28 cellular contexts compared by ENCODE assay signal in the genomic region with DNA sequence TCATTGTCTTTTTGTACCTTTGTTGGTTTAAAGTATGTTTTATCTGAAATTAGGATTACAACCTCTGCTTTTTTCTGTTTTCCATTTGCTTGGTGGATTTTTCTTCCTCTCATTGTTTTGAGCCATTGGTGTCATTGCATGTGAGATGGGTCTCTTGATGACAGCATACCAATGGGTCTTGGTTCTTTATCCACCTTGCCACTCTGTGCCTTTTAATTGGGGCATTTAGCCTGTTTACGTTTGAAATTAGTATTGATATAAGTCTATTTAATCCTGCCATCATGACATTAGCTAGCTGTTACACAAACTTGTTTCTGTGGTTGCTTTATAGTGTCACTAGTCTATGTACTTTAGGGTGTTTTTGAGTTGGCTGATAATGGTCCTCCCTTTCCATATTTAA.
"Had no signal": no experiment of that assay in that cellular context is flagged by ENCODE, and none has a peak within 500 bp of the region (broad histone marks: within the 10 kb centered on the region; RNA-seq: fewer than 3 reads in every experiment).

No MANE protein-coding gene starts in this region.

- H3K27me3 ChIP-seq: suprapubic skin, testis, thyroid gland, transverse colon, upper lobe of left lung, upper lobe of right lung, uterus, vagina had no signal

- H3K36me3 Mint-ChIP-seq: stimulated activated effector memory CD8-positive, alpha-beta T cell treated with anti-CD3 and anti-CD28 coated beads, Interleukin-12 subunit alpha, Interleukin-12 subunit beta, amount 100 ng/mL, for 72 hours; stimulated activated memory B cell treated with anti-CD40 and anti-IgM and Interleukin-4, amounts not matched to agents 10 μg/mL and 1 μg/mL and 100 μg/mL, for 72 hours; stimulated activated naive B cell treated with anti-CD40 and anti-IgM and Interleukin-4, amounts not matched to agents 10 μg/mL and 1 μg/mL and 100 μg/mL, for 72 hours had no signal

- H3K4me1 Mint-ChIP-seq: stimulated activated effector memory CD8-positive, alpha-beta T cell treated with anti-CD3 and anti-CD28 coated beads, Interleukin-12 subunit alpha, Interleukin-12 subunit beta, amount 100 ng/mL, for 72 hours; stimulated activated memory B cell treated with anti-CD40 and anti-IgM and Interleukin-4, amounts not matched to agents 10 μg/mL and 1 μg/mL and 100 μg/mL, for 72 hours; stimulated activated naive B cell treated with anti-CD40 and anti-IgM and Interleukin-4, amounts not matched to agents 10 μg/mL and 1 μg/mL and 100 μg/mL, for 72 hours; stimulated activated naive CD8-positive, alpha-beta T cell treated with anti-CD3 and anti-CD28 coated beads, Interleukin-15, amount 100 ng/mL, for 72 hours had no signal

- H3K27me3 Mint-ChIP-seq: stimulated activated memory B cell treated with anti-CD40 and anti-IgM and Interleukin-4, amounts not matched to agents 10 μg/mL and 1 μg/mL and 100 μg/mL, for 72 hours; stimulated activated naive B cell treated with anti-CD40 and anti-IgM and Interleukin-4, amounts not matched to agents 10 μg/mL and 1 μg/mL and 100 μg/mL, for 72 hours; stimulated activated naive CD8-positive, alpha-beta T cell treated with anti-CD3 and anti-CD28 coated beads, Interleukin-15, amount 100 ng/mL, for 72 hours; stimulated activated naive CD8-positive, alpha-beta T cell treated with anti-CD3 and anti-CD28 coated beads, Interleukin-15, Interleukin-2, amounts not matched to agents 100 ng/mL and 50 ng/mL, for 24 hours; type B pancreatic cell had no signal

- H3K9me3 ChIP-seq: suprapubic skin, testis, thoracic aorta, thyroid gland, transverse colon, upper lobe of right lung, uterus had no signal

- ATAC-seq: stimulated activated effector memory CD8-positive, alpha-beta T cell treated with anti-CD3 and anti-CD28 coated beads, Interleukin-12 subunit alpha, Interleukin-12 subunit beta, amount 100 ng/mL, for 72 hours; stimulated activated memory B cell treated with anti-CD40 and anti-IgM and Interleukin-4, amounts not matched to agents 10 μg/mL and 1 μg/mL and 100 μg/mL, for 72 hours; stimulated activated naive B cell treated with anti-CD40 and anti-IgM and Interleukin-4, amounts not matched to agents 10 μg/mL and 1 μg/mL and 100 μg/mL, for 72 hours; stimulated activated naive CD8-positive, alpha-beta T cell treated with anti-CD3 and anti-CD28 coated beads, Interleukin-15, amount 100 ng/mL, for 72 hours; stimulated activated naive CD8-positive, alpha-beta T cell treated with anti-CD3 and anti-CD28 coated beads, Interleukin-15, Interleukin-2, amounts not matched to agents 100 U/mL and 50 U/mL, for 24 hours; upper lobe of right lung had no signal

- H3K27ac Mint-ChIP-seq: stimulated activated effector memory CD8-positive, alpha-beta T cell treated with anti-CD3 and anti-CD28 coated beads, Interleukin-12 subunit alpha, Interleukin-12 subunit beta, amount 100 ng/mL, for 72 hours; stimulated activated memory B cell treated with anti-CD40 and anti-IgM and Interleukin-4, amounts not matched to agents 10 μg/mL and 1 μg/mL and 100 μg/mL, for 72 hours; stimulated activated naive B cell treated with anti-CD40 and anti-IgM and Interleukin-4, amounts not matched to agents 10 μg/mL and 1 μg/mL and 100 μg/mL, for 72 hours; stimulated activated naive CD8-positive, alpha-beta T cell treated with anti-CD3 and anti-CD28 coated beads, Interleukin-15, amount 100 ng/mL, for 72 hours; stimulated activated naive CD8-positive, alpha-beta T cell treated with anti-CD3 and anti-CD28 coated beads, Interleukin-15, Interleukin-2, amounts not matched to agents 100 ng/mL and 50 ng/mL, for 24 hours; type B pancreatic cell had no signal

- H3K36me3 ChIP-seq: stomach, suprapubic skin, thoracic aorta, thyroid gland, transverse colon, upper lobe of left lung, upper lobe of right lung, uterus, vagina had no signal

- H3K9me3 Mint-ChIP-seq: stimulated activated effector memory CD8-positive, alpha-beta T cell treated with anti-CD3 and anti-CD28 coated beads, Interleukin-12 subunit alpha, Interleukin-12 subunit beta, amount 100 ng/mL, for 72 hours; stimulated activated naive CD8-positive, alpha-beta T cell treated with anti-CD3 and anti-CD28 coated beads, Interleukin-15, Interleukin-2, amounts not matched to agents 100 ng/mL and 50 ng/mL, for 24 hours had no signal

- H3K4me3 Mint-ChIP-seq: stimulated activated effector memory CD8-positive, alpha-beta T cell treated with anti-CD3 and anti-CD28 coated beads, Interleukin-12 subunit alpha, Interleukin-12 subunit beta, amount 100 ng/mL, for 72 hours; stimulated activated memory B cell treated with anti-CD40 and anti-IgM and Interleukin-4, amounts not matched to agents 10 μg/mL and 1 μg/mL and 100 μg/mL, for 72 hours; stimulated activated naive B cell treated with anti-CD40 and anti-IgM and Interleukin-4, amounts not matched to agents 10 μg/mL and 1 μg/mL and 100 μg/mL, for 72 hours; stimulated activated naive CD8-positive, alpha-beta T cell treated with anti-CD3 and anti-CD28 coated beads, Interleukin-15, amount 100 ng/mL, for 72 hours; stimulated activated naive CD8-positive, alpha-beta T cell treated with anti-CD3 and anti-CD28 coated beads, Interleukin-15, Interleukin-2, amounts not matched to agents 100 ng/mL and 50 ng/mL, for 24 hours; type B pancreatic cell had no signal

- FAIRE-seq: urothelium cell line had no signal

- H3K27ac ChIP-seq: stomach, suprapubic skin, testis, thoracic aorta, thyroid gland, transverse colon, upper lobe of left lung, upper lobe of right lung, uterus, vagina had no signal

- H3K4me3 ChIP-seq: stomach, suprapubic skin, testis, thoracic aorta, thyroid gland, transverse colon, upper lobe of left lung, upper lobe of right lung, uterus, vagina had no signal

- DNase-seq: stimulated activated CD4-positive, alpha-beta T cell treated with anti-CD3 and anti-CD28 coated beads, Interleukin-2, amount 100 ng/mL, for 24 hours; stimulated activated CD4-positive, alpha-beta T cell treated with anti-CD3 and anti-CD28 coated beads, Interleukin-2, amount 100 ng/mL, for 48 hours; stimulated activated CD4-positive, alpha-beta T cell treated with anti-CD3 and anti-CD28 coated beads, Interleukin-4, amount 100 ng/mL, for 1 hour; stimulated activated CD4-positive, alpha-beta T cell treated with anti-CD3 and anti-CD28 coated beads, Interleukin-4, amount 100 ng/mL, for 24 hours; stimulated activated CD4-positive, alpha-beta T cell treated with anti-CD3 and anti-CD28 coated beads, Interleukin-4, amount 100 ng/mL, for 4 hours; stimulated activated CD8-positive, alpha-beta memory T cell treated with anti-CD3 and anti-CD28 coated beads, Interleukin-4, amount 100 ng/mL, for 48 hours; stimulated activated naive B cell treated with anti-CD40 and anti-IgM and Interleukin-4, amounts not matched to agents 10 μg/mL and 1 μg/mL and 100 μg/mL, for 72 hours; stimulated activated naive CD4-positive, alpha-beta T cell; stimulated activated naive CD4-positive, alpha-beta T cell treated with Interleukin-2 at 50 U/mL for 16 hours; stimulated activated naive CD8-positive, alpha-beta T cell treated with anti-CD3 and anti-CD28 coated beads, Interleukin-15, amount 100 ng/mL, for 72 hours; stimulated activated naive CD8-positive, alpha-beta T cell treated with anti-CD3 and anti-CD28 coated beads, Interleukin-15, Interleukin-2, amounts not matched to agents 100 U/mL and 50 U/mL, for 24 hours; stomach; substantia nigra; testis; thyroid gland; transverse colon; trophoblast cell; upper lobe of left lung; upper lobe of right lung; uterus had no signal

- H3K4me1 ChIP-seq: stomach, suprapubic skin, testis, thyroid gland, transverse colon, upper lobe of left lung, upper lobe of right lung, uterus, vagina had no signal
